Comparison of ENCODE assay signal across 18 cellular contexts in the genomic region with DNA sequence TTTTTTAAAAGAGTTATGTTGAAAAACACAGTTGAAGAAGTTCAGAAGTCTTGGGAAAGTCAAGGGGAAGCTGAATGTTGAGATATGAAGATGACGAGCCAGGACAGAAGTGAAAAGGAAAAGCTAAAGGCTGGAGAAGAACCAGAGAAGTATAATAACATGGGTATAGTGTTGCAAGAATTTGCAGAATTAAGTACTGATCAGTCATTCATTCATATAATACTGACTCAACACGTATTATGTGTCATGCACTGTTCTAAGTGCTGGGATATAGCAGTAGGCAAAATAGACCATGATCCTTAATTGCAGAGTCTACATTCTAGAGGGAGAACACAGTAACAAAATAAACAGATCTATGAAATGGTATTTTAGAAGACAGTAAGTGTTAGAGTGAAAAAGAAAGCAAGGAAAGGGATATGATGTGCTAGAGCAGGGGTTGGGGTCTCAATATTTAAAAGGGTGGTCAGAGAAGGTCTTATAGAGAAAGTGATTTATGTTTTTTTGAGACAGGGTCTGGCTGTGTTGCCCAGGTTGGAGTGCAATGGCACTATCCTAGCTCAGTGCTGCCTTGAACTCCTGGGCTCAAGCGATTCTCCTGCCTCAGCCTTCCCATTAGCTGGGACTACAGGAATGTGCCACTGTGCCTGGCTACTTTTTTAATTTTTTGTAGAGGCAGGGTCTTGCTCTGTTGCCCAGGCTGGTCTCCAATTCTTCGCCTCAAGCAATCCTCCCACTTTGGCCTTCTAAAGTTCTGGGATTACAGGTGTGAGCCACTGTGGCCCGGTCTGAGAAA.
"Had no signal": no experiment of that assay in that cellular context is flagged by ENCODE, and none has a peak within 500 bp of the region (broad histone marks: within the 10 kb centered on the region; RNA-seq: fewer than 3 reads in every experiment).

No MANE protein-coding gene starts in this region.

- H3K4me1 ChIP-seq: gastroesophageal sphincter, left ventricle myocardium inferior, sigmoid colon, suprapubic skin had no signal

- H3K9me3 Mint-ChIP-seq: activated naive CD4-positive, alpha-beta T cell treated with anti-CD3 and anti-CD28 coated beads, Interleukin-2, amount 50 U/mL, for 24 hours; type B pancreatic cell had no signal

- DNase-seq: activated CD4-positive, alpha-beta T cell treated with anti-CD3 and anti-CD28 coated beads, Interleukin-2, amount 10 ng/mL, durations not matched to agents 7 days and 5 days; activated CD4-positive, CD25-positive, alpha-beta regulatory T cell; activated effector memory CD4-positive, alpha-beta T cell treated with Interleukin-2 at 50 U/mL for 16 hours; activated T-cell treated with anti-CD3 and anti-CD28 coated beads for 4 hours; amniotic stem cell; brain microvascular endothelial cell; left ventricle myocardium inferior; sigmoid colon; stimulated activated CD4-positive, alpha-beta T cell treated with anti-CD3 and anti-CD28 coated beads, Interleukin-12 subunit alpha, Interleukin-12 subunit beta, amount 100 ng/mL, for 4 hours; stimulated activated CD8-positive, alpha-beta memory T cell treated with anti-CD3 and anti-CD28 coated beads, Interleukin-4, amount 100 ng/mL, for 48 hours; stimulated activated naive CD8-positive, alpha-beta T cell treated with anti-CD3 and anti-CD28 coated beads, Interleukin-15, Interleukin-2, amounts not matched to agents 100 U/mL and 50 U/mL, for 24 hours; T-helper 17 cell had no signal

- H3K27me3 Mint-ChIP-seq: activated CD4-positive, alpha-beta T cell treated with anti-CD3 and anti-CD28 coated beads, Interleukin-2, amount 10 ng/mL, durations not matched to agents 7 days and 5 days; activated naive CD4-positive, alpha-beta T cell treated with anti-CD3 and anti-CD28 coated beads, Interleukin-2, amount 50 U/mL, for 24 hours; T-helper 17 cell; type B pancreatic cell had no signal

- H3K4me3 Mint-ChIP-seq: activated CD4-positive, alpha-beta T cell treated with anti-CD3 and anti-CD28 coated beads, Interleukin-2, amount 10 ng/mL, durations not matched to agents 7 days and 5 days; activated naive CD4-positive, alpha-beta T cell treated with anti-CD3 and anti-CD28 coated beads, Interleukin-2, amount 50 U/mL, for 24 hours; T-helper 17 cell; type B pancreatic cell had no signal

- H3K27ac Mint-ChIP-seq: activated CD4-positive, alpha-beta T cell treated with anti-CD3 and anti-CD28 coated beads, Interleukin-2, amount 10 ng/mL, durations not matched to agents 7 days and 5 days; activated naive CD4-positive, alpha-beta T cell treated with anti-CD3 and anti-CD28 coated beads, Interleukin-2, amount 50 U/mL, for 24 hours; T-helper 17 cell; type B pancreatic cell had no signal

- FAIRE-seq: endometrium, keratinocyte had no signal

- H3K9me3 ChIP-seq: gastroesophageal sphincter, suprapubic skin had no signal

- H3K36me3 ChIP-seq: brain microvascular endothelial cell, gastroesophageal sphincter, left ventricle myocardium inferior, sigmoid colon, suprapubic skin had no signal

- ATAC-seq: gastroesophageal sphincter; stimulated activated naive CD8-positive, alpha-beta T cell treated with anti-CD3 and anti-CD28 coated beads, Interleukin-15, Interleukin-2, amounts not matched to agents 100 U/mL and 50 U/mL, for 24 hours; T-helper 17 cell had no signal

- H3K27me3 ChIP-seq: brain microvascular endothelial cell, gastroesophageal sphincter, sigmoid colon, suprapubic skin had no signal

- H3K4me3 ChIP-seq: gastroesophageal sphincter, left ventricle myocardium inferior, sigmoid colon, suprapubic skin had no signal

- H3K4me1 Mint-ChIP-seq: activated CD4-positive, alpha-beta T cell treated with anti-CD3 and anti-CD28 coated beads, Interleukin-2, amount 10 ng/mL, durations not matched to agents 7 days and 5 days; activated naive CD4-positive, alpha-beta T cell treated with anti-CD3 and anti-CD28 coated beads, Interleukin-2, amount 50 U/mL, for 24 hours; T-helper 17 cell had no signal

- H3K27ac ChIP-seq: brain microvascular endothelial cell, gastroesophageal sphincter, left ventricle myocardium inferior, sigmoid colon, suprapubic skin had no signal
